In genomic region chr5:159975462-159976019, GRCh38 we compare ENCODE assay signal across 9 cellular contexts. TPM values are rescaled to one million over a fixed set of nuclear protein-coding genes. Genes with fewer than 3 reads are reported as not detected.
DNase-seq lines count a peak whose midpoint lies in the region; ATAC-seq and TF ChIP-seq lines count a peak whose summit lies in the region.
"Had no signal": no experiment of that assay in that cellular context is flagged by ENCODE, and none has a peak within 500 bp of the region (broad histone marks: within the 10 kb centered on the region; RNA-seq: fewer than 3 reads in every experiment).

No MANE protein-coding gene starts in this region.

- H3K9me3 Mint-ChIP-seq in progenitor cell of endocrine pancreas (ENCODE audit: low read depth), result no peaks in the 10 kb centered on the region

- ATAC-seq in HG03378 (IDR thresholded peaks at IDR 0.05; ENCODE audit: unreplicated experiment) (no peak), omental fat pad (ENCODE audit: low FRiP score) (no peak), GM21515 (IDR thresholded peaks at IDR 0.05; ENCODE audit: unreplicated experiment) (no peak)

- TF ChIP-seq CTCF in fibroblast of mammary gland (conservative IDR thresholded peaks at IDR 0.05; ENCODE audit: control insufficient read depth, insufficient read depth, low read depth, low read length), result peak; percentile 50
- TF ChIP-seq CTCF in progenitor cell of endocrine pancreas (IDR thresholded peaks at IDR 0.05; ENCODE audit: unreplicated experiment), result peak; percentile 5
- no peak for TF ChIP-seq CTCF in omental fat pad (IDR thresholded peaks at IDR 0.05)

- H3K4me3 Mint-ChIP-seq in progenitor cell of endocrine pancreas (ENCODE audit: low read depth), result no peak overlapping the region

- peaks cover 85% of the 10 kb centered on the region for H3K27me3 Mint-ChIP-seq in progenitor cell of endocrine pancreas

- DNase-seq in GM04503 (ENCODE audit: low read depth), result peak; percentile 90
- peak; percentile 76 for DNase-seq in RPMI7951 (ENCODE audit: low read depth)
- peak; percentile 89 for DNase-seq in fibroblast of mammary gland (ENCODE audit: low read depth)
- no peak for DNase-seq in progenitor cell of endocrine pancreas (ENCODE audit: low spot score, unreplicated experiment)
- no peak for DNase-seq in omental fat pad (ENCODE audit: low spot score)
- no peak for DNase-seq in DMS79 treated with DMSO at 0.1 percent for 48 hours (lab: John Stamatoyannopoulos, UW)
- DNase-seq: NCI-H446 had no signal

- H3K36me3 Mint-ChIP-seq in progenitor cell of endocrine pancreas (ENCODE audit: insufficient read depth), result no peaks in the 10 kb centered on the region

- no peaks in the 10 kb centered on the region for H3K4me1 Mint-ChIP-seq in progenitor cell of endocrine pancreas (ENCODE audit: low read depth)

- H3K27ac Mint-ChIP-seq in progenitor cell of endocrine pancreas, result no peak overlapping the region

- no peak overlapping the region for H3K4me3 ChIP-seq in fibroblast of mammary gland (ENCODE audit: control insufficient read depth, low read depth, low read length)

RNA-seq across cellular contexts. Expression of gene TTC1, which starts 33.4 kb away (rescaled TPM):
- 43.9 and 46.9 TPM in 2 replicates for total RNA-seq in RPMI7951 (2014; rRNA removed; shearing (Covaris generic))
- total RNA-seq in progenitor cell of endocrine pancreas, result 43.4 and 46.3 TPM in 2 replicates
- total RNA-seq in omental fat pad, result 10 to 100 TPM; 27.3 to 36.4 (median 27.8) TPM

RNA-seq across cellular contexts. Expression of gene ADRA1B, which starts 59.3 kb away (rescaled TPM):
- not detected in 2 replicates for total RNA-seq in RPMI7951 (2014; rRNA removed; shearing (Covaris generic))
- total RNA-seq in progenitor cell of endocrine pancreas, result 0.57 and 0.71 TPM in 2 replicates
- 10 to 100 TPM in 1 of 4 donors, 1 to 10 TPM in 3; 1.6 to 13.1 (median 7.5) TPM for total RNA-seq in omental fat pad

Comparison
In these comparisons a context has a peak if more than half of its experiments do, and no peak if none do; other contexts are left out.
1. DNase-seq: peak in GM04503 (single experiment), RPMI7951 (single experiment) and fibroblast of mammary gland (single experiment); none in progenitor cell of endocrine pancreas (single experiment), omental fat pad (single experiment) and DMS79 treated with DMSO at 0.1 percent for 48 hours (single experiment).
2. CTCF ChIP-seq: peak in fibroblast of mammary gland (single experiment) and progenitor cell of endocrine pancreas (single experiment); none in omental fat pad (0 of 3).